In genomic region chr3:133914839-133915600, GRCh38 we compare ENCODE assay signal across 30 cellular contexts. TPM values are rescaled to one million over a fixed set of nuclear protein-coding genes. Genes with fewer than 3 reads are reported as not detected.
"Had no signal": no experiment of that assay in that cellular context is flagged by ENCODE, and none has a peak within 500 bp of the region (broad histone marks: within the 10 kb centered on the region; RNA-seq: fewer than 3 reads in every experiment).

No MANE protein-coding gene starts in this region.

- H3K27me3 ChIP-seq: body of pancreas, hepatocyte had no signal

- H2AFZ ChIP-seq: hepatocyte had no signal

- H3K36me3 ChIP-seq: adrenal gland, esophagus squamous epithelium, gastroesophageal sphincter, heart right ventricle had no signal

- H3K9me3 ChIP-seq: adrenal gland, body of pancreas, esophagus squamous epithelium, gastroesophageal sphincter, heart right ventricle had no signal

- H3K79me2 ChIP-seq: hepatocyte had no signal

- H3K4me3 ChIP-seq: adrenal gland, body of pancreas, esophagus squamous epithelium, gastroesophageal sphincter, heart right ventricle, hepatocyte had no signal

- DNase-seq: activated B cell treated with CpG ODN at 0.5 μM for 24 hours; activated CD4-positive, alpha-beta T cell treated with anti-CD3 and anti-CD28 coated beads for 48 hours; activated CD4-positive, alpha-beta T cell treated with anti-CD3 and anti-CD28 coated beads, Interleukin-2, amount 50 U/mL, for 1 hour; activated CD4-positive, alpha-beta T cell treated with anti-CD3 and anti-CD28 coated beads, Interleukin-2, amount 50 U/mL, for 48 hours; activated CD8-positive, alpha-beta memory T cell treated with anti-CD3 and anti-CD28 coated beads for 24 hours; activated CD8-positive, alpha-beta T cell treated with anti-CD3 and anti-CD28 coated beads for 36 hours; activated effector memory CD4-positive, alpha-beta T cell treated with anti-CD3 and anti-CD28 coated beads, Interleukin-2, amount 50 U/mL, for 16 hours; activated naive CD4-positive, alpha-beta T cell treated with anti-CD3 and anti-CD28 coated beads for 36 hours; activated naive CD8-positive, alpha-beta T cell treated with anti-CD3 and anti-CD28 coated beads for 36 hours; activated naive CD8-positive, alpha-beta T cell treated with anti-CD3 and anti-CD28 coated beads, Interleukin-2, amount 50 U/mL, for 24 hours; activated T-cell treated with anti-CD3 and anti-CD28 coated beads, Interleukin-2, amount 50 U/mL, for 1 hour; activated T-cell treated with anti-CD3 and anti-CD28 coated beads, Interleukin-2, amount 50 U/mL, for 48 hours; adrenal gland; amygdala; aorta; body of pancreas; caudate nucleus; cortex of kidney; dermis blood vessel endothelial cell; effector CD4-positive, alpha-beta T cell; effector memory CD8-positive, alpha-beta T cell; erythroblast; esophagus squamous epithelium; foreskin melanocyte; heart right ventricle; T-helper 17 cell; T1000 had no signal

- H3K27ac ChIP-seq: adrenal gland, body of pancreas, esophagus squamous epithelium, gastroesophageal sphincter, heart right ventricle, hepatocyte, VCaP had no signal

- H3K4me1 ChIP-seq: adrenal gland, body of pancreas, esophagus squamous epithelium, gastroesophageal sphincter, heart right ventricle had no signal

- H3K4me2 ChIP-seq: hepatocyte had no signal

RNA-seq across cellular contexts. Expression of gene RAB6B, which starts 19.3 kb away (rescaled TPM):
- total RNA-seq: activated B cell treated with CpG ODN at 0.5 μM for 24 hours; activated naive CD4-positive, alpha-beta T cell treated with anti-CD3 and anti-CD28 coated beads for 36 hours had no signal
